In genomic region chr6:109096198-109096597, GRCh38 we compare ENCODE assay signal across 8 cellular contexts. TPM values are rescaled to one million over a fixed set of nuclear protein-coding genes. Genes with fewer than 3 reads are reported as not detected.
DNase-seq lines count a peak whose midpoint lies in the region; ATAC-seq and TF ChIP-seq lines count a peak whose summit lies in the region.

No MANE protein-coding gene starts in this region.

- peak overlapping the region; percentile 91 for H3K4me2 ChIP-seq in SK-N-SH

- H3K4me1 Mint-ChIP-seq in T-cell = peaks cover 42 to 50% (median 47%) of the 10 kb centered on the region in 3 donors
- peaks cover 33% of the 10 kb centered on the region for H3K4me1 Mint-ChIP-seq in stimulated activated effector memory CD8-positive, alpha-beta T cell treated with anti-CD3 and anti-CD28 coated beads, Interleukin-12 subunit alpha, Interleukin-12 subunit beta, amount 100 ng/mL, for 72 hours

- H3K27me3 Mint-ChIP-seq in T-cell = no peaks in the 10 kb centered on the region

- TF ChIP-seq CTCF in SK-N-SH (IDR thresholded peaks at IDR 0.05) = no peak
- no peak for TF ChIP-seq CTCF in gastroesophageal sphincter (IDR thresholded peaks at IDR 0.05)
- no peak for TF ChIP-seq CTCF in body of pancreas (IDR thresholded peaks at IDR 0.05)

- peaks cover 6% of the 10 kb centered on the region for H3K36me3 Mint-ChIP-seq in T-cell
- H3K36me3 Mint-ChIP-seq in stimulated activated effector memory CD8-positive, alpha-beta T cell treated with anti-CD3 and anti-CD28 coated beads, Interleukin-12 subunit alpha, Interleukin-12 subunit beta, amount 100 ng/mL, for 72 hours = peaks cover 14% of the 10 kb centered on the region

- TF ChIP-seq EP300 in SK-N-SH (IDR thresholded peaks at IDR 0.05; ENCODE audit: borderline replicate concordance in 1 of 2, low read depth in 1 of 2, low read length in 1 of 2) (no peak), gastroesophageal sphincter (IDR thresholded peaks at IDR 0.05) (no peak)

- H3K27ac ChIP-seq in SK-N-SH (ENCODE audit: low read depth in 2 of 2, low read length in 1 of 2) (peak overlapping the region; percentile 99), gastroesophageal sphincter (peak overlapping the region in 3 of 4 donors; percentile 96 to 100 (median 99)), body of pancreas (peak overlapping the region in 1 of 4 donors; percentile 99)

- H3K4me1 ChIP-seq in SK-N-SH (ENCODE audit: control insufficient read depth in 1 of 2, insufficient read depth in 2 of 2, low read depth in 1 of 2, low read length in 1 of 2) (peaks cover 5 to 14% of the 10 kb centered on the region in 2 experiments; a peak in 2 of 4 replicates), gastroesophageal sphincter (peaks cover 0 to 36% (median 0%) of the 10 kb centered on the region in 3 donors), body of pancreas (peaks cover 23% of the 10 kb centered on the region)

- TF ChIP-seq RAD21 in SK-N-SH (IDR thresholded peaks at IDR 0.05; ENCODE audit: low read length) = no peak

- POLR2A ChIA-PET in SK-N-SH (lab: Yijun Ruan, JAX) (no interaction called here), T-cell (lab: Charles Lee) (no interaction called here)

- WGBS in SK-N-SH (ENCODE audit: low lambda C conversion rate) = 56% methylated on average over 6 of the region's 6 CpGs
- 42 to 56% methylated on average over 6 of the region's 6 CpGs for WGBS in gastroesophageal sphincter (ENCODE audit: low coverage in 1 of 2), 2 donors
- 32 to 49% methylated on average over 6 of the region's 6 CpGs for WGBS in body of pancreas, 2 donors

- no peaks in the 10 kb centered on the region for H3K9me2 ChIP-seq in SK-N-SH

- H4K20me1 ChIP-seq in SK-N-SH (ENCODE audit: insufficient read depth) = peaks cover 14% of the 10 kb centered on the region; the same call in 1 of the 2 replicates

- CTCF ChIA-PET in SK-N-SH (lab: Yijun Ruan, JAX) (no interaction called here), T-cell (lab: Charles Lee) (interaction anchor here in 1 of 2 donors (1.8 kb wide), 1 partner anchor 287 kb away, joined by 7 read pairs; the partner anchor contains the start of gene CD164)

- no peak for ATAC-seq in SK-N-SH treated with all-trans-retinoic acid at 6 μM for 48 hours
- ATAC-seq in T-cell (replicated peaks in 1 of 4) = no peak
- no peak for ATAC-seq in gastroesophageal sphincter
- ATAC-seq in stimulated activated effector memory CD8-positive, alpha-beta T cell treated with anti-CD3 and anti-CD28 coated beads, Interleukin-12 subunit alpha, Interleukin-12 subunit beta, amount 100 ng/mL, for 72 hours = no peak
- no peak for ATAC-seq in GM21360 (IDR thresholded peaks at IDR 0.05; ENCODE audit: unreplicated experiment)
- no peak for ATAC-seq in body of pancreas

- intact Hi-C loops in body of pancreas (cut with DNase I) = no loop called here

- peaks cover 5% of the 10 kb centered on the region for H3F3A ChIP-seq in SK-N-SH (replicated peaks; ENCODE audit: insufficient read depth)

- H2AFZ ChIP-seq in SK-N-SH (ENCODE audit: low read depth) = peak overlapping the region; percentile 92

- no peaks in the 10 kb centered on the region for H3K9me3 Mint-ChIP-seq in T-cell
- no peaks in the 10 kb centered on the region for H3K9me3 Mint-ChIP-seq in stimulated activated effector memory CD8-positive, alpha-beta T cell treated with anti-CD3 and anti-CD28 coated beads, Interleukin-12 subunit alpha, Interleukin-12 subunit beta, amount 100 ng/mL, for 72 hours

- H3K27me3 ChIP-seq in SK-N-SH (ENCODE audit: insufficient read depth) (no peaks in the 10 kb centered on the region), gastroesophageal sphincter (no peaks in the 10 kb centered on the region), body of pancreas (no peaks in the 10 kb centered on the region)

- H3K79me2 ChIP-seq in SK-N-SH (ENCODE audit: insufficient read depth) = peaks cover 77% of the 10 kb centered on the region

- H3K9ac ChIP-seq in SK-N-SH = peak overlapping the region; percentile 97

- DNase-seq in SK-N-SH (no peak), T-cell (no peak), body of pancreas (no peak), amniotic stem cell (lab: John Stamatoyannopoulos, UW) (no peak)
- DNase-seq in stimulated activated effector memory CD8-positive, alpha-beta T cell treated with anti-CD3 and anti-CD28 coated beads, Interleukin-12 subunit alpha, Interleukin-12 subunit beta, amount 100 ng/mL, for 72 hours (ENCODE audit: low spot score in 2 of 2) = no peak

- no peaks in the 10 kb centered on the region for H3K36me3 ChIP-seq in SK-N-SH (replicated peaks in 1 of 2; ENCODE audit: control insufficient read depth in 1 of 2, insufficient read depth in 2 of 2, low read length in 1 of 2)
- H3K36me3 ChIP-seq in gastroesophageal sphincter = peaks cover 0 to 7% of the 10 kb centered on the region in 2 donors
- no peaks in the 10 kb centered on the region for H3K36me3 ChIP-seq in body of pancreas (replicated peaks in 1 of 2; ENCODE audit: insufficient read depth in 1 of 2, low read depth in 2 of 2)

- TF ChIP-seq POLR2A in gastroesophageal sphincter (IDR thresholded peaks at IDR 0.05) (no peak), body of pancreas (IDR thresholded peaks at IDR 0.05) (no peak)

- H3K27ac Mint-ChIP-seq in T-cell = no peak overlapping the region
- H3K27ac Mint-ChIP-seq in stimulated activated effector memory CD8-positive, alpha-beta T cell treated with anti-CD3 and anti-CD28 coated beads, Interleukin-12 subunit alpha, Interleukin-12 subunit beta, amount 100 ng/mL, for 72 hours = peak overlapping the region; percentile 98

- H3K4me3 Mint-ChIP-seq in T-cell = peak overlapping the region; percentile 89 to 93 (median 90)
- peak overlapping the region; percentile 88 for H3K4me3 Mint-ChIP-seq in stimulated activated effector memory CD8-positive, alpha-beta T cell treated with anti-CD3 and anti-CD28 coated beads, Interleukin-12 subunit alpha, Interleukin-12 subunit beta, amount 100 ng/mL, for 72 hours

- H3K4me3 ChIP-seq in SK-N-SH (ENCODE audit: low read depth in 2 of 2, low read length in 1 of 2) = peak overlapping the region; percentile 90 to 96
- H3K4me3 ChIP-seq in gastroesophageal sphincter = peak overlapping the region; percentile 78 to 79
- H3K4me3 ChIP-seq in body of pancreas = peak overlapping the region in 1 of 2 donors; percentile 43

- H3K9me3 ChIP-seq in SK-N-SH = no peaks in the 10 kb centered on the region
- no peaks in the 10 kb centered on the region for H3K9me3 ChIP-seq in gastroesophageal sphincter
- no peaks in the 10 kb centered on the region for H3K9me3 ChIP-seq in body of pancreas

TF ChIP-seq in SK-N-SH, 30 proteins besides CTCF, POLR2A, EP300 and RAD21:
- no peak for TF ChIP-seq FOXM1 (IDR thresholded peaks at IDR 0.05; ENCODE audit: low read depth)
- TF ChIP-seq RXRA (IDR thresholded peaks at IDR 0.05; ENCODE audit: borderline replicate concordance, low read depth) = no peak
- TF ChIP-seq EZH2phosphoT487 (IDR thresholded peaks at IDR 0.05; ENCODE audit: borderline replicate concordance, low read depth) = no peak
- no peak for TF ChIP-seq SMC3 (IDR thresholded peaks at IDR 0.05; ENCODE audit: low read depth, low read length)
- no peak for TF ChIP-seq FOXJ3 (CRISPR knock-in tag; IDR thresholded peaks at IDR 0.05)

TF ChIP-seq in SK-N-SH treated with all-trans-retinoic acid at 6 μM for 48 hours, 23 proteins besides CTCF, POLR2A, EP300 and RAD21 (continues in another document):
- TF ChIP-seq CSRNP3 (CRISPR knock-in tag; IDR thresholded peaks at IDR 0.05) (no peak), TCF4 (CRISPR knock-in tag; IDR thresholded peaks at IDR 0.05; ENCODE audit: borderline replicate concordance) (no peak), ZNF8 (CRISPR knock-in tag; IDR thresholded peaks at IDR 0.05) (no peak), ARNTL (CRISPR knock-in tag; IDR thresholded peaks at IDR 0.05; ENCODE audit: borderline replicate concordance, low read depth) (no peak), CREB5 (CRISPR knock-in tag; IDR thresholded peaks at IDR 0.05; ENCODE audit: low read depth) (no peak), ZFP3 (CRISPR knock-in tag; IDR thresholded peaks at IDR 0.05) (no peak), BACH2 (CRISPR knock-in tag; IDR thresholded peaks at IDR 0.05; ENCODE audit: borderline replicate concordance) (no peak), CSDC2 (CRISPR knock-in tag; IDR thresholded peaks at IDR 0.05) (no peak)

RNA-seq across cellular contexts. Expression of gene CEP57L1, which starts 0.9 kb away (rescaled TPM):
- 7.3 and 8.3 TPM in 2 replicates for polyA plus RNA-seq in SK-N-SH (2012; rRNA removed)
- polyA plus RNA-seq in SK-N-SH (2012; cell fraction: cytosol; rRNA removed) = 7.4 and 12.2 TPM in 2 replicates
- polyA plus RNA-seq in SK-N-SH (2012; cell fraction: nucleus; rRNA removed) = 7.9 and 11.1 TPM in 2 replicates
- total RNA-seq in T-cell (1 to 10 TPM; 5.2 to 7.9 (median 5.9) TPM), gastroesophageal sphincter (10 to 100 TPM; 11.0 to 30.0 (median 16.3) TPM), body of pancreas (10 to 100 TPM; 10.1 to 50.1 TPM)

RNA-seq across cellular contexts. Expression of gene SESN1, which starts 1.6 kb away (rescaled TPM):
- polyA plus RNA-seq in SK-N-SH (2012; rRNA removed) = 13.1 and 18.8 TPM in 2 replicates
- polyA plus RNA-seq in SK-N-SH (2012; cell fraction: cytosol; rRNA removed) = 17.5 and 17.6 TPM in 2 replicates
- polyA plus RNA-seq in SK-N-SH (2012; cell fraction: nucleus; rRNA removed) = 15.6 and 32.4 TPM in 2 replicates
- total RNA-seq in T-cell = 10 to 100 TPM; 24.2 to 75.5 (median 33.1) TPM
- total RNA-seq in gastroesophageal sphincter = 10 to 100 TPM; 50.8 to 80.5 (median 78.0) TPM
- total RNA-seq in body of pancreas = 10 to 100 TPM; 23.4 to 48.8 TPM
